Comparison of ENCODE assay signal across 1 cellular context in the genomic region with DNA sequence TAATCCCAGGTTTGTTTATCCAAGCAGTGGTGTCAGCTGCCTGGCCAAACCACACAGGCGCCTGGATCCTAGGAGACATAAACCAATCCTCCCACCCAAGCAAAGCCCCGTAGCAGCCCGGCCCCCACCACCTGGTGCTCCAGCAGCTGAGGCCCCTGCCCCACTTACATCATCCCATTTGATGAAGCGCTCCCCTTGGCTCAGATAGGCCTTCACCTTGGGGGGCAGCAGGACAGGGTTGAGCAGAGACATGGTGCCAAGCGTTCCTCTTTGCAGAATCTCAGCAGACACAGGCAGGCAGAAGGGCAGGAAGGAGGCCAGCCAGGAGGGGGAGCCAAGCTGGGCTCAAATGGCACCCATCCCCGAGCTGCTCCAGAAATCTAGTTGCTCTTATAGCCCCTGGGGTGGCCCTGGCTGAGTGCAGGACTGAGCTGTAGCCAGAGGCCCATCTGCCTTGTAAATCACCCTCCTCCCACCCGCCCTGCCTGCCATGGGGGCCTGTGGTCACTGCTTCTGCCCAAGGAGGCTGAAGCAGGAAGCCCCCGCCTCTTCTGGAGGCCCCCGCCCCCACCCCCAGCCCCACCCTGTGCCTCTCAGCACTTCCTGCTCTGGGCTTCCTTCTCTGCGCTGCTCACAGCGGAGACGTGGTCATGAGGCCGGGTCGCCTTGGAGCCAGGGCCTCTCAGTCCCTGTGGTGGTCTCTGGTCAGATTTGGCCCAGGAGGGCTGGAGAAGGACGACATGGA.
TF ChIP-seq lines count a peak whose summit lies in the region.

A gene with protein sequence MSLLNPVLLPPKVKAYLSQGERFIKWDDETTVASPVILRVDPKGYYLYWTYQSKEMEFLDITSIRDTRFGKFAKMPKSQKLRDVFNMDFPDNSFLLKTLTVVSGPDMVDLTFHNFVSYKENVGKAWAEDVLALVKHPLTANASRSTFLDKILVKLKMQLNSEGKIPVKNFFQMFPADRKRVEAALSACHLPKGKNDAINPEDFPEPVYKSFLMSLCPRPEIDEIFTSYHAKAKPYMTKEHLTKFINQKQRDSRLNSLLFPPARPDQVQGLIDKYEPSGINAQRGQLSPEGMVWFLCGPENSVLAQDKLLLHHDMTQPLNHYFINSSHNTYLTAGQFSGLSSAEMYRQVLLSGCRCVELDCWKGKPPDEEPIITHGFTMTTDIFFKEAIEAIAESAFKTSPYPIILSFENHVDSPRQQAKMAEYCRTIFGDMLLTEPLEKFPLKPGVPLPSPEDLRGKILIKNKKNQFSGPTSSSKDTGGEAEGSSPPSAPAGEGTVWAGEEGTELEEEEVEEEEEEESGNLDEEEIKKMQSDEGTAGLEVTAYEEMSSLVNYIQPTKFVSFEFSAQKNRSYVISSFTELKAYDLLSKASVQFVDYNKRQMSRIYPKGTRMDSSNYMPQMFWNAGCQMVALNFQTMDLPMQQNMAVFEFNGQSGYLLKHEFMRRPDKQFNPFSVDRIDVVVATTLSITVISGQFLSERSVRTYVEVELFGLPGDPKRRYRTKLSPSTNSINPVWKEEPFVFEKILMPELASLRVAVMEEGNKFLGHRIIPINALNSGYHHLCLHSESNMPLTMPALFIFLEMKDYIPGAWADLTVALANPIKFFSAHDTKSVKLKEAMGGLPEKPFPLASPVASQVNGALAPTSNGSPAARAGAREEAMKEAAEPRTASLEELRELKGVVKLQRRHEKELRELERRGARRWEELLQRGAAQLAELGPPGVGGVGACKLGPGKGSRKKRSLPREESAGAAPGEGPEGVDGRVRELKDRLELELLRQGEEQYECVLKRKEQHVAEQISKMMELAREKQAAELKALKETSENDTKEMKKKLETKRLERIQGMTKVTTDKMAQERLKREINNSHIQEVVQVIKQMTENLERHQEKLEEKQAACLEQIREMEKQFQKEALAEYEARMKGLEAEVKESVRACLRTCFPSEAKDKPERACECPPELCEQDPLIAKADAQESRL (minus strand): TSS at position 515 of the 745 bp plus-strand sequence. CDS start 263 bp downstream, at position 252.

TF ChIP-seq in H1, 55 proteins besides CTCF, POLR2A, EP300 and RAD21:
- TF ChIP-seq GABPA (IDR thresholded peaks at IDR 0.05; ENCODE audit: borderline replicate concordance, insufficient read depth, low read length) (no peak), FOSL1 (IDR thresholded peaks at IDR 0.05; ENCODE audit: insufficient read depth, low read depth, low read length) (no peak), CBX5 (IDR thresholded peaks at IDR 0.05; ENCODE audit: low read depth, low read length) (no peak), CHD1 (IDR thresholded peaks at IDR 0.05; ENCODE audit: low read depth, low read length) (no peak), SUZ12 (IDR thresholded peaks at IDR 0.05; ENCODE audit: low read length) (no peak), BCL11A (IDR thresholded peaks at IDR 0.05; ENCODE audit: low read depth in 2 of 2, low read length in 2 of 2) (no peak), RXRA (IDR thresholded peaks at IDR 0.05; ENCODE audit: insufficient read depth, low read depth, low read length) (no peak), TAF7 (optimal IDR thresholded peaks at IDR 0.05; ENCODE audit: borderline replicate concordance, low read depth, low read length) (no peak)
- TF ChIP-seq, protein P1, sequence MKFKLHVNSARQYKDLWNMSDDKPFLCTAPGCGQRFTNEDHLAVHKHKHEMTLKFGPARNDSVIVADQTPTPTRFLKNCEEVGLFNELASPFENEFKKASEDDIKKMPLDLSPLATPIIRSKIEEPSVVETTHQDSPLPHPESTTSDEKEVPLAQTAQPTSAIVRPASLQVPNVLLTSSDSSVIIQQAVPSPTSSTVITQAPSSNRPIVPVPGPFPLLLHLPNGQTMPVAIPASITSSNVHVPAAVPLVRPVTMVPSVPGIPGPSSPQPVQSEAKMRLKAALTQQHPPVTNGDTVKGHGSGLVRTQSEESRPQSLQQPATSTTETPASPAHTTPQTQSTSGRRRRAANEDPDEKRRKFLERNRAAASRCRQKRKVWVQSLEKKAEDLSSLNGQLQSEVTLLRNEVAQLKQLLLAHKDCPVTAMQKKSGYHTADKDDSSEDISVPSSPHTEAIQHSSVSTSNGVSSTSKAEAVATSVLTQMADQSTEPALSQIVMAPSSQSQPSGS (IDR thresholded peaks at IDR 0.05; ENCODE audit: low read length): no peak
